In the genomic region with DNA sequence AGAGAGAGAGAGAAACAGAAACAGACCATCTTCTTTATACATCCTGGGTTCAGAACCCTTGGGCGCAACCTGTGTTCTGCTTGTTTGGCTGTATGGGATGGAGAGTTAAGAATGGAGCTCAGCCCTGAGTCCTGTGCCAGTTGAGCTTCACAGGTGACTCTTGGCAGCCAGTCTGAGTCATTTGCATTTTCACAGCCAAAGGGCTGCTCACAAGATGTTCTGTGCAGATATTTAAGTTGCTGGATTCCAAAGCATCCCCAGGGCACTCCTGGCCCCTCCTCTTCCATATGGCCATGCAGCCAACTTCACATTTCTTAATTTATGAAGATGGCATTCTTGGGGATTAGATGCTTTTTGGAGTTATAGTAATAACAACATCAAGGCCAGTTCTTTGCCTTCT, we compare ENCODE assay signal across 15 cellular contexts.
"Had no signal": no experiment of that assay in that cellular context is flagged by ENCODE, and none has a peak within 500 bp of the region (broad histone marks: within the 10 kb centered on the region; RNA-seq: fewer than 3 reads in every experiment).

No MANE protein-coding gene starts in this region.

- H3K36me3 Mint-ChIP-seq: activated naive CD4-positive, alpha-beta T cell treated with anti-CD3 and anti-CD28 coated beads, Interleukin-2, amount 50 U/mL, for 24 hours had no signal

- H3K27ac Mint-ChIP-seq: activated naive CD4-positive, alpha-beta T cell treated with anti-CD3 and anti-CD28 coated beads, Interleukin-2, amount 50 U/mL, for 24 hours had no signal

- DNase-seq: activated CD4-positive, alpha-beta T cell treated with anti-CD3 and anti-CD28 coated beads, Interleukin-2, amount 50 U/mL, for 48 hours; activated CD4-positive, CD25-positive, alpha-beta regulatory T cell treated with anti-CD3 and anti-CD28 coated beads, Interleukin-2, amount 50 U/mL, for 72 hours; activated T-cell treated with anti-CD3 and anti-CD28 coated beads, Interleukin-2, amount 50 U/mL, for 1 hour; body of pancreas; central memory CD4-positive, alpha-beta T cell; effector memory CD4-positive, alpha-beta T cell; foreskin melanocyte; heart left ventricle; left colon; pancreas; stimulated activated CD4-positive, alpha-beta T cell treated with anti-CD3 and anti-CD28 coated beads, Interleukin-1b, Interleukin-23, amount 100 ng/mL, for 48 hours; stomach; T1000 had no signal

- H3K4me3 Mint-ChIP-seq: activated naive CD4-positive, alpha-beta T cell treated with anti-CD3 and anti-CD28 coated beads, Interleukin-2, amount 50 U/mL, for 24 hours had no signal

- H3K4me3 ChIP-seq: body of pancreas, heart left ventricle, lung, pancreas, stomach had no signal

- H3K27me3 Mint-ChIP-seq: activated naive CD4-positive, alpha-beta T cell treated with anti-CD3 and anti-CD28 coated beads, Interleukin-2, amount 50 U/mL, for 24 hours had no signal

- H3K4me1 Mint-ChIP-seq: activated naive CD4-positive, alpha-beta T cell treated with anti-CD3 and anti-CD28 coated beads, Interleukin-2, amount 50 U/mL, for 24 hours had no signal
